31 cellular contexts compared by ENCODE assay signal in the genomic region with DNA sequence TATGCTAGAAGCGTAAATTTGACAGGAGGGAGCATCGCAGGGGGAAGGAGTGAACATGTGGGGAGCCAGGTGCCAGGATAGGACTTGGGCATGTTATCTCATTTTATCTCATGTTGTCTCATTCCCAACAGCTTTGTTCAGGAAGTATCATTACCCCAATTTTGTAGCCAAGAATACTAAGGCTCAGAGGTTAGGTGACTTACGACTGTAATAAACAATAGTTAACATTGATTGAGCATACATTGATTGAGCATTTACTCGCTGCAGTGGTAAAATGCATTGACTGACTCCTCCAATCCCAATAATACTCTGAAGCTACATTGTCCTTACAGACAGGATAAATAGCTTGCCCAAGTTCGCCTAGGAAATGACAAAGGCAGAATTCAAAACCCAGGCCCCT.
"Had no signal": no experiment of that assay in that cellular context is flagged by ENCODE, and none has a peak within 500 bp of the region (broad histone marks: within the 10 kb centered on the region; RNA-seq: fewer than 3 reads in every experiment).

No MANE protein-coding gene starts in this region.

- FAIRE-seq: colon had no signal

- H3K4me3 ChIP-seq: adrenal gland, body of pancreas, esophagus muscularis mucosa, gastrocnemius medialis had no signal

- DNase-seq: activated B cell treated with CpG ODN at 0.5 μM for 24 hours; activated CD4-positive, alpha-beta T cell treated with anti-CD3 and anti-CD28 coated beads for 48 hours; activated CD4-positive, alpha-beta T cell treated with anti-CD3 and anti-CD28 coated beads, Interleukin-2, amount 50 U/mL, for 1 hour; activated CD4-positive, alpha-beta T cell treated with anti-CD3 and anti-CD28 coated beads, Interleukin-2, amount 50 U/mL, for 48 hours; activated CD8-positive, alpha-beta memory T cell treated with anti-CD3 and anti-CD28 coated beads for 24 hours; activated CD8-positive, alpha-beta T cell treated with anti-CD3 and anti-CD28 coated beads for 36 hours; activated effector memory CD4-positive, alpha-beta T cell treated with anti-CD3 and anti-CD28 coated beads, Interleukin-2, amount 50 U/mL, for 16 hours; activated naive CD4-positive, alpha-beta T cell treated with anti-CD3 and anti-CD28 coated beads for 36 hours; activated naive CD8-positive, alpha-beta T cell treated with anti-CD3 and anti-CD28 coated beads for 36 hours; activated naive CD8-positive, alpha-beta T cell treated with anti-CD3 and anti-CD28 coated beads, Interleukin-2, amount 50 U/mL, for 24 hours; activated T-cell treated with anti-CD3 and anti-CD28 coated beads, Interleukin-2, amount 50 U/mL, for 1 hour; activated T-cell treated with anti-CD3 and anti-CD28 coated beads, Interleukin-2, amount 50 U/mL, for 48 hours; adrenal gland; amygdala; aorta; body of pancreas; caudate nucleus; cortex of kidney; dermis blood vessel endothelial cell; effector CD4-positive, alpha-beta T cell; effector memory CD8-positive, alpha-beta T cell; erythroblast; foreskin keratinocyte; gastrocnemius medialis; T-helper 1 cell; T-helper 17 cell; T1000; WERI-Rb-1 had no signal

- H3K27me3 ChIP-seq: adrenal gland, body of pancreas, esophagus muscularis mucosa, gastrocnemius medialis had no signal

- ATAC-seq: activated CD4-positive, CD25-positive, alpha-beta regulatory T cell treated with anti-CD3 and anti-CD28 coated beads, Interleukin-2, amount 50 U/mL, for 24 hours; activated CD8-positive, alpha-beta T cell treated with anti-CD3 and anti-CD28 coated beads for 36 hours; activated naive CD8-positive, alpha-beta T cell treated with anti-CD3 and anti-CD28 coated beads, Interleukin-2, amount 50 U/mL, for 24 hours; body of pancreas; effector memory CD8-positive, alpha-beta T cell; foreskin keratinocyte; gastrocnemius medialis; T-helper 17 cell had no signal

- H3K27ac ChIP-seq: adrenal gland, body of pancreas, esophagus muscularis mucosa, foreskin keratinocyte, gastrocnemius medialis, WERI-Rb-1 had no signal

- H3K36me3 ChIP-seq: adrenal gland, esophagus muscularis mucosa, gastrocnemius medialis, WERI-Rb-1 had no signal

- H3K9me3 ChIP-seq: adrenal gland, body of pancreas, esophagus muscularis mucosa, gastrocnemius medialis had no signal

- H3K4me1 ChIP-seq: adrenal gland, body of pancreas, foreskin keratinocyte, gastrocnemius medialis had no signal
